Comparison of ENCODE assay signal across 2 cellular contexts in the genomic region with DNA sequence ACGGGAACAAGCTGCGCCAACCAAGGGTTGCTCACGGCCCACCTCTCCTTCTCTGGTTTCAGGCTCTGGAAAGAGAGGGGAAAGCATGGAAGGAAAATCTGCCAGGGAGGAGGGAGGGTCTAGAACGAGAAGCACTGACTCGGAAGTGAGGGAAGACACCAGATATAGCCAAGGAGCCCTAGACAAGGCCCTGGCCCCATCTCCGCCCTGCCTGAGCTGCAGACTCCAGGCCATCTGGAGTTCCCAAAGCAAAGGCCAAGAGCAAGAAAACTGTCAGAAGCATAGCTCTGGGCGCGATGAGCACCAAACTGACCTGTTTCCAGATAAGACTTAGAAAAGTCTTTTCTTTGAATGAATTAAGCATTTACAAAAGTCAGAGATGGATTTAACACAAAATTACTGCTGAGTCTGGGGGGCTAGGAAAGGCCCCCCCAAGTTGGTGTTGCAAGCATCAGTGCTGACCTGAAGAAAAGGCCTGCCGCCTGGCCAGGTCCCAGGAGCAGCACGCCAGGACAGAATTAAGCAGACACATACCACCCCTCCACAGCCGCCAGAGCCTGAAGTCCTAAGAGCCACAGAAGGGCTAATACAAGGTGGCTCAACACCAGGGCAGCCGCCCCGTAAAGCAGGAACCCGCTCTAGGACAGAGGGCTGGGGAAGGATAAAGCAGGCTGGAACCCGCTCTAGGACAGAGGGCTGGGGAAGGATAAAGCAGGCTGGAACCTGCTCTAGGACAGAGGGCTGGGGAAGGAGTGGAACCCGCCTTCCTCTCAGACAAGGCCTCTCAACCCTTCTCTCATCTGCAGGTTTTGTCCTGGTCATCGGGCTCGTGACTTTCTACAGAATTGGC.
TF ChIP-seq lines count a peak whose summit lies in the region.

No MANE protein-coding gene starts in this region.

TF ChIP-seq in liver, 16 proteins besides CTCF, POLR2A, EP300 and RAD21:
- TF ChIP-seq, protein P1, sequence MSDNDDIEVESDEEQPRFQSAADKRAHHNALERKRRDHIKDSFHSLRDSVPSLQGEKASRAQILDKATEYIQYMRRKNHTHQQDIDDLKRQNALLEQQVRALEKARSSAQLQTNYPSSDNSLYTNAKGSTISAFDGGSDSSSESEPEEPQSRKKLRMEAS (IDR thresholded peaks at IDR 0.05) = no peak
- TF ChIP-seq NR2F2 (IDR thresholded peaks at IDR 0.05) (peak; percentile 12), RXRA (IDR thresholded peaks at IDR 0.05) (no peak), FOXA1 (IDR thresholded peaks at IDR 0.05) (no peak)

TF ChIP-seq in HepG2, 621 proteins besides CTCF, POLR2A, EP300 and RAD21:
- no peak for TF ChIP-seq TBX3 (IDR thresholded peaks at IDR 0.05; ENCODE audit: borderline replicate concordance)
- no peak for TF ChIP-seq REPIN1 (CRISPR knock-in tag; IDR thresholded peaks at IDR 0.05; ENCODE audit: borderline replicate concordance, low read depth)
- no peak for TF ChIP-seq ZNF773 (CRISPR knock-in tag; IDR thresholded peaks at IDR 0.05; ENCODE audit: borderline replicate concordance)
- TF ChIP-seq, protein P2, sequence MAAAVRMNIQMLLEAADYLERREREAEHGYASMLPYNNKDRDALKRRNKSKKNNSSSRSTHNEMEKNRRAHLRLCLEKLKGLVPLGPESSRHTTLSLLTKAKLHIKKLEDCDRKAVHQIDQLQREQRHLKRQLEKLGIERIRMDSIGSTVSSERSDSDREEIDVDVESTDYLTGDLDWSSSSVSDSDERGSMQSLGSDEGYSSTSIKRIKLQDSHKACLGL (CRISPR knock-in tag; IDR thresholded peaks at IDR 0.05) = no peak
TF ChIP-seq in HepG2: peak in this region for 0.
